Comparison of ENCODE assay signal across 8 cellular contexts in genomic region chr1:214551052-214551435, GRCh38. TPM values are rescaled to one million over a fixed set of nuclear protein-coding genes. Genes with fewer than 3 reads are reported as not detected.
A peak's percentile ranks its signal among the peaks of the same experiment; 100 is the strongest.
DNase-seq lines count a peak whose midpoint lies in the region; ATAC-seq and TF ChIP-seq lines count a peak whose summit lies in the region.

No MANE protein-coding gene starts in this region.

- no peaks in the 10 kb centered on the region for H3K9me3 ChIP-seq in mammary epithelial cell (replicated peaks; ENCODE audit: insufficient read depth, low read length)
- no peaks in the 10 kb centered on the region for H3K9me3 ChIP-seq in right lobe of liver
- H3K9me3 ChIP-seq in thyroid gland, result no peaks in the 10 kb centered on the region

- no peaks in the 10 kb centered on the region for H3K27me3 ChIP-seq in mammary epithelial cell (ENCODE audit: insufficient read depth, low read length)
- no peaks in the 10 kb centered on the region for H3K27me3 ChIP-seq in right lobe of liver
- no peaks in the 10 kb centered on the region for H3K27me3 ChIP-seq in thyroid gland

- peak overlapping the region; percentile 99 for H3K27ac ChIP-seq in mammary epithelial cell (ENCODE audit: insufficient read depth, low read depth, low read length)
- peak overlapping the region; percentile 83 to 97 (median 90) for H3K27ac ChIP-seq in right lobe of liver
- H3K27ac ChIP-seq in thyroid gland, result peak overlapping the region; percentile 100

- no peak for DNase-seq in LNCaP clone FGC (ENCODE audit: low read depth)
- no peak for DNase-seq in mammary epithelial cell
- peak; percentile 37 to 63 (median 43) for DNase-seq in right lobe of liver
- peak in 1 of 2 donors; percentile 65 for DNase-seq in thyroid gland
- no peak for DNase-seq in NCI-H1436 (lab: John Stamatoyannopoulos, UW)
- DNase-seq in T-helper 9 cell, result no peak

- H3K9ac ChIP-seq in mammary epithelial cell (ENCODE audit: insufficient read depth, low read length), result peak overlapping the region; percentile 96

- 4% methylated on average over 29 of the region's 42 CpGs for WGBS in mammary epithelial cell (ENCODE audit: low coverage, missing lambda C conversion rate)
- WGBS in right lobe of liver (ENCODE audit: insufficient coverage, low coverage, low lambda C conversion rate, missing lambda C conversion rate), result 0% methylated on average over 26 of the region's 42 CpGs
- WGBS in thyroid gland, 2 donors, result 0 to 1% methylated on average over 20 to 36 of the region's 42 CpGs

- peaks cover 41% of the 10 kb centered on the region for H3K4me1 ChIP-seq in mammary epithelial cell (ENCODE audit: insufficient read depth, low read length)
- H3K4me1 ChIP-seq in right lobe of liver, result no peaks in the 10 kb centered on the region
- H3K4me1 ChIP-seq in thyroid gland, result peaks cover 28 to 31% of the 10 kb centered on the region in 2 donors

- peaks cover 1% of the 10 kb centered on the region for H4K20me1 ChIP-seq in mammary epithelial cell (ENCODE audit: insufficient read depth, low read length)

- dilution Hi-C loops in mammary epithelial cell (cut with HindIII; ENCODE audit: low sequenced_read_pairs), result no loop called here

- TSS peak; percentile 22 for BruUV-seq in mammary epithelial cell (replicated peaks; lab: Mats Ljungman, UMichigan)

- CTCF ChIA-PET in mammary epithelial cell (lab: Charles Lee; ENCODE audit: low non-redundant PET), result interaction anchor here (0.6 to 1.2 kb wide), 2 partner anchors 13 to 23 kb away, joined by 4 to 5 read pairs; no protein-coding TSS in a partner anchor

- peak overlapping the region; percentile 86 for H3K4me2 ChIP-seq in mammary epithelial cell (ENCODE audit: insufficient read depth, low read depth, low read length)

- peaks cover 59% of the 10 kb centered on the region for H3K79me2 ChIP-seq in mammary epithelial cell (ENCODE audit: insufficient read depth, low read length)

- in situ Hi-C loops in mammary epithelial cell (cut with MboI; ENCODE audit: low sequenced_read_pairs in 2 of 2), result no loop called here

- ATAC-seq in GM18502 (IDR thresholded peaks at IDR 0.05; ENCODE audit: poor library complexity, unreplicated experiment) (peak; percentile 40), right lobe of liver (peak in 3 of 4 donors; percentile 5 to 47 (median 8)), HG02870 (IDR thresholded peaks at IDR 0.05; ENCODE audit: unreplicated experiment) (no peak)

- H3K36me3 ChIP-seq in mammary epithelial cell (ENCODE audit: insufficient read depth, low read length) (peaks cover 2% of the 10 kb centered on the region), right lobe of liver (no peaks in the 10 kb centered on the region), thyroid gland (no peaks in the 10 kb centered on the region)

- H3K4me3 ChIP-seq in LNCaP clone FGC (ENCODE audit: low read depth, low read length), result peak overlapping the region; percentile 61
- peak overlapping the region; percentile 76 to 96 (median 90) for H3K4me3 ChIP-seq in mammary epithelial cell (replicated peaks in 1 of 3; ENCODE audit: insufficient read depth in 1 of 3, low read depth in 2 of 3, low read length in 3 of 3)
- H3K4me3 ChIP-seq in right lobe of liver, result peak overlapping the region; percentile 51 to 72 (median 53)
- peak overlapping the region; percentile 12 to 88 (median 74) for H3K4me3 ChIP-seq in thyroid gland (replicated peaks in 1 of 3)

- H2AFZ ChIP-seq in mammary epithelial cell (ENCODE audit: low read depth, low read length), result peak overlapping the region; percentile 47

- no peak for TF ChIP-seq CTCF in LNCaP clone FGC (IDR thresholded peaks at IDR 0.05; ENCODE audit: control insufficient read depth, extremely low read depth, insufficient read depth)
- no peak for TF ChIP-seq CTCF in mammary epithelial cell (conservative IDR thresholded peaks at IDR 0.05 in 1 of 2, IDR thresholded peaks at IDR 0.05 in 1 of 2; ENCODE audit: extremely low read depth in 1 of 2, insufficient read depth in 1 of 2, low read depth in 1 of 2, low read length in 2 of 2)
- no peak for TF ChIP-seq CTCF in right lobe of liver (IDR thresholded peaks at IDR 0.05)
- TF ChIP-seq CTCF in thyroid gland (IDR thresholded peaks at IDR 0.05), result no peak

- intact Hi-C loops in mammary epithelial cell (cut with micrococcal nuclease) (loop anchor here (1.0 to 5.0 kb wide), 4 partner anchors 23 to 174 kb away; no protein-coding TSS in a partner anchor), right lobe of liver (cut with DNase I) (no loop called here), thyroid gland (cut with DNase I) (no loop called here)

- TF ChIP-seq POLR2A in right lobe of liver (IDR thresholded peaks at IDR 0.05), result no peak
- no peak for TF ChIP-seq POLR2A in thyroid gland (IDR thresholded peaks at IDR 0.05)

RNA-seq across cellular contexts. Expression of gene PTPN14, which starts 0.4 kb away (rescaled TPM):
- total RNA-seq in mammary epithelial cell, result 100 to 1,000 TPM; 152 to 157 TPM
- polyA plus RNA-seq in mammary epithelial cell, result 52.9 TPM
- 116 TPM for polyA minus RNA-seq in mammary epithelial cell
- 1 to 10 TPM; 1.6 to 4.6 (median 2.1) TPM for total RNA-seq in right lobe of liver
- 10 to 100 TPM; 28.1 to 33.4 (median 31.8) TPM for total RNA-seq in thyroid gland

RNA-seq across cellular contexts. Expression of gene CENPF, which starts 52.0 kb away (rescaled TPM):
- total RNA-seq in mammary epithelial cell (10 to 100 TPM in 1 of 2 donors, 1 to 10 TPM in 1; 1.7 to 52.4 TPM), right lobe of liver (1 to 10 TPM in 3 of 6 experiments, under 1 TPM in 3; 0.13 to 3.3 (median 1.0) TPM), thyroid gland (1 to 10 TPM in 1 of 4 donors, under 1 TPM in 3; 0.27 to 1.0 (median 0.55) TPM)
- 12.0 TPM for polyA plus RNA-seq in mammary epithelial cell
- polyA minus RNA-seq in mammary epithelial cell, result 10.8 TPM

Comparison
In these comparisons a context has a peak if more than half of its experiments do, and no peak if none do; other contexts are left out.
1. DNase-seq: peak in right lobe of liver (3 of 3); none in LNCaP clone FGC (single experiment), mammary epithelial cell (single experiment), NCI-H1436 (single experiment) and T-helper 9 cell (single experiment).
2. RNA of gene PTPN14, which starts 0.4 kb away (total RNA-seq): 152 to 157 TPM in mammary epithelial cell and 28.1 to 33.4 TPM in thyroid gland; 1.6 to 4.6 TPM in right lobe of liver; every median in the first group is over 4 times any median in the second.
3. Peak in every context shown above with its lines, with median percentiles within 50 percentile points of each other: H3K4me3 ChIP-seq and H3K27ac ChIP-seq.